ENCODE assay signal across 33 cellular contexts in the genomic region with DNA sequence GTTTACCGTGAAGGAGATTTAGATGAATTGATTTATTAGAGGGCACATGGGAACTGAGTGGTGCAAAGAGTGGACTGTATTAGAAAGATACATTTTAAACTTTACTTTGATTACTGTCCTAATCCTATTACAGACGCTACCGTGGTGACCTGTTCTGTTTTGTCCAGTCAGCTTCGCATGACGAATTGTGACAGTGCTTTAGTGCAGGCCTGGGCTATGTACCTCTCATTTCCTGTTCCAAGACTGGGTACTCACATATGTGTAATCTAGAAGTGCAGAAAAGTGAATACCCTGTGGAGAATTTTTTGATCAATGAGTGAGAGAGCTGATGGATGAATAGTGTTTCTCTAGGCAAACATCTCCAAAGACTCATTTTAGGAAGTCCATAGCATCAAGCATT.
"Had no signal": no experiment of that assay in that cellular context is flagged by ENCODE, and none has a peak within 500 bp of the region (broad histone marks: within the 10 kb centered on the region; RNA-seq: fewer than 3 reads in every experiment).

No MANE protein-coding gene starts in this region.

- H3K27ac ChIP-seq: KMS-11 had no signal

- H3K4me3 ChIP-seq: MG63 had no signal

- DNase-seq: Karpas-422, Kasumi-1, MG63, MM.1S, MV-4-11, NCI-H1048, NCI-H1092, NCI-H1092 treated with DMSO at 0.1 percent for 48 hours, NCI-H1105, NCI-H1105 treated with DMSO at 0.1 percent for 48 hours, NCI-H1417 treated with DMSO at 0.1 percent for 48 hours, NCI-H1436, NCI-H1436 treated with DMSO at 0.1 percent for 48 hours, NCI-H146, NCI-H1694, NCI-H1694 treated with DMSO at 0.1 percent for 48 hours, NCI-H187, NCI-H187 treated with DMSO at 0.1 percent for 48 hours, NCI-H1930, NCI-H2029, NCI-H2029 treated with DMSO at 0.1 percent for 48 hours, NCI-H2081, NCI-H2081 treated with DMSO at 0.1 percent for 48 hours, NCI-H2107, NCI-H2171, NCI-H2171 treated with DMSO at 0.1 percent for 48 hours, NCI-H2227 treated with DMSO at 0.1 percent for 48 hours, NCI-H226, NCI-H345, NCI-H446, NCI-H446 treated with DMSO at 0.1 percent for 48 hours, NCI-H510A had no signal

- H3K9me3 ChIP-seq: MG63 had no signal

- H3K27me3 ChIP-seq: MG63 had no signal

- H3K36me3 ChIP-seq: MG63 had no signal

- H3K4me2 ChIP-seq: KMS-11 had no signal
